Comparison of ENCODE assay signal across 18 cellular contexts in genomic region chr5:152994040-152994439, GRCh38.
"Had no signal": no experiment of that assay in that cellular context is flagged by ENCODE, and none has a peak within 500 bp of the region (broad histone marks: within the 10 kb centered on the region; RNA-seq: fewer than 3 reads in every experiment).

No MANE protein-coding gene starts in this region.

- H3K27ac Mint-ChIP-seq: activated T-helper 17 cell treated with anti-CD3 and anti-CD28 coated beads, Interleukin-2, amount 50 U/mL, for 72 hours; memory B cell; naive thymus-derived CD8-positive, alpha-beta T cell had no signal

- H3K27ac ChIP-seq: gastroesophageal sphincter, heart right ventricle, left ventricle myocardium inferior, parathyroid adenoma, stomach, testis, upper lobe of right lung had no signal

- H3K79me2 ChIP-seq: parathyroid adenoma had no signal

- H3K4me1 ChIP-seq: gastroesophageal sphincter, heart right ventricle, left ventricle myocardium inferior, parathyroid adenoma, testis, upper lobe of right lung had no signal

- DNase-seq: activated CD4-positive, alpha-beta T cell treated with anti-CD3 and anti-CD28 coated beads, Interleukin-2, amount 50 U/mL, for 4 hours; activated CD4-positive, CD25-positive, alpha-beta regulatory T cell treated with anti-CD3 and anti-CD28 coated beads, Interleukin-2, amount 50 U/mL, for 72 hours; activated naive CD4-positive, alpha-beta T cell treated with Interleukin-2 at 50 U/mL for 16 hours; anterior cingulate cortex; heart right ventricle; left ventricle myocardium inferior; naive thymus-derived CD8-positive, alpha-beta T cell; retina; stimulated activated CD4-positive, alpha-beta T cell treated with anti-CD3 and anti-CD28 coated beads, Interleukin-12 subunit alpha, Interleukin-12 subunit beta, amount 100 ng/mL, for 4 hours; stimulated activated CD4-positive, alpha-beta T cell treated with anti-CD3 and anti-CD28 coated beads, Interleukin-2, amount 100 ng/mL, for 24 hours; stomach; T-helper 9 cell; testis; upper lobe of right lung had no signal

- H3K36me3 Mint-ChIP-seq: memory B cell; naive thymus-derived CD8-positive, alpha-beta T cell had no signal

- H3K9ac ChIP-seq: parathyroid adenoma had no signal

- H2AFZ ChIP-seq: parathyroid adenoma had no signal

- H3K4me3 ChIP-seq: gastroesophageal sphincter, heart right ventricle, left ventricle myocardium inferior, stomach, testis, upper lobe of right lung had no signal

- H3K9me3 Mint-ChIP-seq: activated T-helper 17 cell treated with anti-CD3 and anti-CD28 coated beads, Interleukin-2, amount 50 U/mL, for 72 hours; memory B cell had no signal

- H3K36me3 ChIP-seq: gastroesophageal sphincter, heart right ventricle, left ventricle myocardium inferior, stomach, upper lobe of right lung had no signal

- H3K27me3 Mint-ChIP-seq: activated T-helper 17 cell treated with anti-CD3 and anti-CD28 coated beads, Interleukin-2, amount 50 U/mL, for 72 hours; memory B cell; naive thymus-derived CD8-positive, alpha-beta T cell had no signal

- H3K27me3 ChIP-seq: gastroesophageal sphincter, heart right ventricle, stomach, testis, upper lobe of right lung had no signal

- H3K9me3 ChIP-seq: gastroesophageal sphincter, heart right ventricle, left ventricle myocardium inferior, stomach, testis, upper lobe of right lung had no signal

- H3K4me1 Mint-ChIP-seq: activated T-helper 17 cell treated with anti-CD3 and anti-CD28 coated beads, Interleukin-2, amount 50 U/mL, for 72 hours; memory B cell; naive thymus-derived CD8-positive, alpha-beta T cell had no signal

- ATAC-seq: activated T-helper 17 cell treated with anti-CD3 and anti-CD28 coated beads, Interleukin-2, amount 50 U/mL, for 72 hours; gastroesophageal sphincter; heart right ventricle; naive thymus-derived CD8-positive, alpha-beta T cell; upper lobe of right lung had no signal

- H3K4me3 Mint-ChIP-seq: activated T-helper 17 cell treated with anti-CD3 and anti-CD28 coated beads, Interleukin-2, amount 50 U/mL, for 72 hours; memory B cell; naive thymus-derived CD8-positive, alpha-beta T cell had no signal
